ENCODE assay signal across 2 cellular contexts in the genomic region with DNA sequence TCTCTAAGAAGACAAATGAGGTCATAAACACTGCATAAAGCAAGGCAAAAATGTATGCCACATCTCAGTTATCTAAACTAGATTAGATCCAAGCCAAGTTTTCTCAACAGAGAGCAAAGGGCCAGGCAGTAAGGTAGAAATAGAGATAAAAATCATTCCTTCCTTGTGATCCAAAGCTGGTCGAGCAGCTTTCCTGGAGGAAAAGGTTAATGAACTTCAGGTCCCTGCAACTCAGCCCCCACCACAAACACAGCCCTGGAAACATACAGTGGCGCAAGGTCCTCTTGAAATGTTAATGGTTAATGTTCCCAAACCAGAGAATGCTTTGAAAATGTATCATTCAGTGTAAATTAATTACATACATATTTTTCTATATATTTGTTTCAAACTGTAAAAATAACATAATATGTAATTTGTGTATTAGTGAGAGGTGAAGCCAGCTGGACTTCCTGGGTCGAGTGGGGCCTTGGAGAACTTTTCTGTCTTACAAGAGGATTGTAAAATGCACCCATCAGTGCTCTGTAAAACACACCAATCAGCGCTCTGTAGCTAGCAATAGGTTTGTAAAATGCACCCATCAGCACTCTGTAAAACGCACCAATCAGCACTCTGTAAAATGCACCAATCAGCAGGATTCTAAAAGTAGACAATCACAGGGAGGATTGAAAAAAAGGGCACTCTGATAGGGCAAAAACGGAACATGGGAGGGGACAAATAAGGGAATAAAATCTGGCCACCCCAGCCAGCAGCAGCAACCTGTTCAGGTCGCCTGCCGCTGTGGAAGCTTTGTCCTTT.
TF ChIP-seq lines count a peak whose summit lies in the region.

No MANE protein-coding gene starts in this region.

TF ChIP-seq in A549, 52 proteins besides CTCF, POLR2A, EP300 and RAD21:
- TF ChIP-seq MAFK (IDR thresholded peaks at IDR 0.05; ENCODE audit: partially characterized antibody) = peak; percentile 89
- no peak for TF ChIP-seq TFCP2L1 (CRISPR knock-in tag; IDR thresholded peaks at IDR 0.05)

TF ChIP-seq in endothelial cell of umbilical vein, 7 proteins besides CTCF, POLR2A, EP300 and RAD21:
- TF ChIP-seq, protein P1, sequence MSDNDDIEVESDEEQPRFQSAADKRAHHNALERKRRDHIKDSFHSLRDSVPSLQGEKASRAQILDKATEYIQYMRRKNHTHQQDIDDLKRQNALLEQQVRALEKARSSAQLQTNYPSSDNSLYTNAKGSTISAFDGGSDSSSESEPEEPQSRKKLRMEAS (IDR thresholded peaks at IDR 0.05; ENCODE audit: insufficient read depth, insufficient read length) = no peak
- TF ChIP-seq EZH2 (IDR thresholded peaks at IDR 0.05; ENCODE audit: borderline replicate concordance, low read depth, low read length, severe bottlenecking) (no peak), POLR2AphosphoS5 (IDR thresholded peaks at IDR 0.05; ENCODE audit: insufficient read depth, low read depth, low read length) (no peak), JUN (IDR thresholded peaks at IDR 0.05; ENCODE audit: borderline replicate concordance, insufficient read depth, insufficient read length, low read depth) (no peak), GATA2 (IDR thresholded peaks at IDR 0.05; ENCODE audit: insufficient read depth, insufficient read length, low read depth, low read length) (no peak), FOS (IDR thresholded peaks at IDR 0.05; ENCODE audit: borderline replicate concordance, insufficient read depth, low read length) (no peak), MYC (IDR thresholded peaks at IDR 0.05; ENCODE audit: low read depth, low read length) (no peak)
